ENCODE assay signal across 9 cellular contexts in genomic region chr10:16750461-16750860, GRCh38.
"Had no signal": no experiment of that assay in that cellular context is flagged by ENCODE, and none has a peak within 500 bp of the region (broad histone marks: within the 10 kb centered on the region; RNA-seq: fewer than 3 reads in every experiment).

No MANE protein-coding gene starts in this region.

- H3K27ac ChIP-seq: KMS-11 had no signal

- ATAC-seq: GM23338 had no signal

- H3K4me3 Mint-ChIP-seq: GM23338, H9, IgD-negative memory B cell had no signal

- FAIRE-seq: H1, H54, HTR-8/SVneo had no signal

- DNase-seq: H9, HCEC 1CT, KBM-7 had no signal

- H3K4me3 ChIP-seq: GM23338 had no signal

- H3K27ac Mint-ChIP-seq: GM23338, H9, IgD-negative memory B cell had no signal

- H3K9ac ChIP-seq: KMS-11 had no signal

- H2AFZ ChIP-seq: GM23338 had no signal

- H3K4me2 ChIP-seq: GM23338, KMS-11 had no signal

- H3K27me3 Mint-ChIP-seq: IgD-negative memory B cell had no signal

- H3K9me3 Mint-ChIP-seq: GM23338, H9, IgD-negative memory B cell had no signal

- H3K4me1 Mint-ChIP-seq: GM23338, IgD-negative memory B cell had no signal
